ENCODE assay signal across 8 cellular contexts in the genomic region with DNA sequence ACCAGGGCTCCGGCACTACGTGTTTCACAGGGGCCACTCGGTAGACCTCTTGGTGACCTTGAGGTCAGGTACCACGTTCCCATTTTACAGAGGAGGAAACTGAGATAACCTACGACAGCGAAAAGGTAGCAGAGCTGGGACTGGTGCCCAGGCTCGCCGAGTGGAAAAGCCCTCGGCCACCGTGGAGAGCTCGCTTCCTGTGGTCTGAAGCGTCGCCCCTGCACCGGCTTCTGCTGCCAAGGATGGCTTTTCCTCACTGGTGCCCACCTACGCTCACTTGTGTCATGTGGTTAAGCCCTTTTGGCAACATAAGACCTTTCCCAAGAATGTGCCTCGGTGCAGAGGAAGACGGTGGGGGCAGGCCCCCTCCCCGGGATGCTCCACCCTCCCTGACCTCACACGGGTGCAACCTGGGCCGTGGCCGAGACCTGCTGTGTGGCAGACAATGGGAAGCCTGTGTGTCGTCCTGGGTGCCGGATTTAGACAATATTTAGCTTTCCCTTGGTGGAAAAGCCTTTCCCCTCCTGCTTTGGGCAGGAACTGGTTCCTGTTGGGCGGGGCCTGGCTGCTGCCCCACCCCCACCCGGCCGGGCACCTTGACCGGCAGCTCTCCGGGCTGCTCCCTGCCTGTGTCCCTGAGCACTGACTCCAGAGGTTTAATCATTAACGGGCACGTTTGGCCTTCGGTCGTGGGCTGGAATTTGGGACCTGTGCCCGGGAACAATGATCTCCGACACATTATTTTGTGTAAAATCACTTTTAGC. TPM values are rescaled to one million over a fixed set of nuclear protein-coding genes. Genes with fewer than 3 reads are reported as not detected.
A peak's percentile ranks its signal among the peaks of the same experiment; 100 is the strongest.
DNase-seq lines count a peak whose midpoint lies in the region; ATAC-seq and TF ChIP-seq lines count a peak whose summit lies in the region.

No MANE protein-coding gene starts in this region.

- TF ChIP-seq CTCF in MCF 10A (IDR thresholded peaks at IDR 0.05; ENCODE audit: unreplicated experiment): no peak
- TF ChIP-seq CTCF in lung (IDR thresholded peaks at IDR 0.05; ENCODE audit: control extremely low read depth, extremely low read depth): no peak

- intact Hi-C loops in Right ventricle myocardium inferior (cut with DNase I): loop anchor here (1.0 to 2.0 kb wide), 2 partner anchors 36 to 71 kb away; no protein-coding TSS in a partner anchor
- intact Hi-C loops in cardiac septum (cut with DNase I): loop anchor here (2.0 kb wide), 2 partner anchors 31 to 71 kb away; no protein-coding TSS in a partner anchor
- intact Hi-C loops in MCF 10A (cut with micrococcal nuclease): no loop called here

- H3K36me3 Mint-ChIP-seq in MCF 10A (ENCODE audit: insufficient read depth, unreplicated experiment): no peaks in the 10 kb centered on the region

- 13 to 14% methylated on average over 34 of the region's 34 CpGs for WGBS in lung, 2 donors

- no peaks in the 10 kb centered on the region for H3K9me3 Mint-ChIP-seq in MCF 10A (ENCODE audit: unreplicated experiment)

- H3K27ac Mint-ChIP-seq in MCF 10A (ENCODE audit: low read depth, unreplicated experiment): no peak overlapping the region

- H3K36me3 ChIP-seq in lung (ENCODE audit: control insufficient read depth in 2 of 2, insufficient read depth in 2 of 2, low read length in 2 of 2): no peaks in the 10 kb centered on the region

- H3K4me1 Mint-ChIP-seq in MCF 10A (ENCODE audit: insufficient read depth, unreplicated experiment): no peaks in the 10 kb centered on the region

- POLR2A ChIA-PET in MCF 10A (lab: Yijun Ruan, JAX) (interaction anchor here (0.7 to 2.0 kb wide), 7 partner anchors 11 to 72 kb away, joined by 3 to 8 read pairs (median 4); no protein-coding TSS in a partner anchor), HEK293T (lab: Yijun Ruan, JAX) (interaction anchor here (1.2 kb wide), 1 partner anchor 25 kb away, joined by 3 read pairs; no protein-coding TSS in a partner anchor)

- H3K4me1 ChIP-seq in lung (ENCODE audit: control insufficient read depth in 2 of 2, insufficient read depth in 2 of 2, low read length in 2 of 2): peaks cover 4 to 34% of the 10 kb centered on the region in 2 donors

- ATAC-seq in Right ventricle myocardium inferior (peak; percentile 71), lung (ENCODE audit: insufficient read depth, low FRiP score) (peak; percentile 82)

- H3K4me3 ChIP-seq in lung: no peak overlapping the region

- H3K9me3 ChIP-seq in lung (ENCODE audit: control insufficient read depth in 2 of 2, insufficient read depth in 1 of 2, low read length in 1 of 2): no peaks in the 10 kb centered on the region

- H3K4me3 Mint-ChIP-seq in MCF 10A (ENCODE audit: unreplicated experiment): peak overlapping the region; percentile 54

- CTCF ChIA-PET in MCF 10A (lab: Yijun Ruan, JAX) (interaction anchor here (0.9 to 2.7 kb wide), 7 partner anchors 17 to 685 kb away, joined by 4 to 9 read pairs (median 5); no protein-coding TSS in a partner anchor), HEK293T (lab: Yijun Ruan, JAX) (interaction anchor here (0.7 kb wide), 1 partner anchor 46 kb away, joined by 3 read pairs; no protein-coding TSS in a partner anchor)

- H3K27me3 ChIP-seq in lung (ENCODE audit: control insufficient read depth, insufficient read depth): no peaks in the 10 kb centered on the region

- BruUV-seq in MCF 10A (replicated peaks; lab: Mats Ljungman, UMichigan): no TSS peak

- no peaks in the 10 kb centered on the region for H3K27me3 Mint-ChIP-seq in MCF 10A (ENCODE audit: insufficient read depth, unreplicated experiment)

- peak; percentile 58 for DNase-seq in Right ventricle myocardium inferior (ENCODE audit: missing footprints)
- no peak for DNase-seq in cardiac septum (ENCODE audit: low spot score)
- DNase-seq in MCF 10A (ENCODE audit: unreplicated experiment): peak; percentile 52
- peak; percentile 84 for DNase-seq in lung (ENCODE audit: low spot score)
- DNase-seq in OCI-M1 (lab: John Stamatoyannopoulos, UW): no peak
- DNase-seq in NCI-H748 (lab: John Stamatoyannopoulos, UW; ENCODE audit: unreplicated experiment): no peak
- DNase-seq in HEK293T (ENCODE audit: extremely low spot score): no peak
- no peak for DNase-seq in stimulated activated CD4-positive, alpha-beta T cell treated with anti-CD3 and anti-CD28 coated beads, Interleukin-4, amount 100 ng/mL, for 1 hour

- H3K27ac ChIP-seq in lung (ENCODE audit: low read depth in 1 of 2, low read length in 1 of 2): peak overlapping the region; percentile 55 to 70

TF ChIP-seq in HEK293T, 16 proteins besides CTCF, POLR2A, EP300 and RAD21:
- TF ChIP-seq L3MBTL2 (conservative IDR thresholded peaks at IDR 0.05): no peak
- TF ChIP-seq FOXM1 (IDR thresholded peaks at IDR 0.05; ENCODE audit: borderline replicate concordance): no peak
- TF ChIP-seq LEF1 (IDR thresholded peaks at IDR 0.05; ENCODE audit: borderline replicate concordance): no peak
- TF ChIP-seq HDGF (IDR thresholded peaks at IDR 0.05; ENCODE audit: borderline replicate concordance): no peak
- no peak for TF ChIP-seq NFRKB (IDR thresholded peaks at IDR 0.05)
- no peak for TF ChIP-seq ELF4 (IDR thresholded peaks at IDR 0.05)
- TF ChIP-seq FOXA1 (IDR thresholded peaks at IDR 0.05): no peak
- no peak for TF ChIP-seq CTBP1 (IDR thresholded peaks at IDR 0.05; ENCODE audit: borderline replicate concordance)
- TF ChIP-seq BHLHE40 (IDR thresholded peaks at IDR 0.05; ENCODE audit: borderline replicate concordance): no peak
- no peak for TF ChIP-seq FOXK2 (IDR thresholded peaks at IDR 0.05)
- TF ChIP-seq SP1 (IDR thresholded peaks at IDR 0.05): no peak
- TF ChIP-seq SUZ12 (IDR thresholded peaks at IDR 0.05): no peak
- TF ChIP-seq TARDBP (IDR thresholded peaks at IDR 0.05): no peak

RNA-seq across cellular contexts. Expression of a gene that starts 32.4 kb away (rescaled TPM):
- total RNA-seq in Right ventricle myocardium inferior: 101 TPM
- total RNA-seq in cardiac septum: 67.8 TPM
- 16.2 and 17.5 TPM in 2 replicates for total RNA-seq in MCF 10A (2022)
- 10 to 100 TPM; 47.5 to 66.6 TPM for total RNA-seq in lung
- polyA plus RNA-seq in lung: 10 to 100 TPM; 12.0 to 29.2 TPM

RNA-seq across cellular contexts. Expression of a gene that starts 48.5 kb away (rescaled TPM):
- total RNA-seq in Right ventricle myocardium inferior (2.5 TPM), cardiac septum (3.3 TPM), MCF 10A (2022) (0.40 and 0.91 TPM in 2 replicates), lung (1 to 10 TPM; 2.3 to 8.2 TPM)
- 1 to 10 TPM; 2.4 to 8.6 TPM for polyA plus RNA-seq in lung

Comparison
In these comparisons a context has a peak if more than half of its experiments do, and no peak if none do; other contexts are left out.
1. DNase-seq: peak in Right ventricle myocardium inferior (single experiment), MCF 10A (single experiment) and lung (single experiment); none in cardiac septum (single experiment), OCI-M1 (single experiment), NCI-H748 (single experiment), HEK293T (single experiment) and stimulated activated CD4-positive, alpha-beta T cell treated with anti-CD3 and anti-CD28 coated beads, Interleukin-4, amount 100 ng/mL, for 1 hour (single experiment).